Comparison of ENCODE assay signal across 8 cellular contexts in the genomic region with DNA sequence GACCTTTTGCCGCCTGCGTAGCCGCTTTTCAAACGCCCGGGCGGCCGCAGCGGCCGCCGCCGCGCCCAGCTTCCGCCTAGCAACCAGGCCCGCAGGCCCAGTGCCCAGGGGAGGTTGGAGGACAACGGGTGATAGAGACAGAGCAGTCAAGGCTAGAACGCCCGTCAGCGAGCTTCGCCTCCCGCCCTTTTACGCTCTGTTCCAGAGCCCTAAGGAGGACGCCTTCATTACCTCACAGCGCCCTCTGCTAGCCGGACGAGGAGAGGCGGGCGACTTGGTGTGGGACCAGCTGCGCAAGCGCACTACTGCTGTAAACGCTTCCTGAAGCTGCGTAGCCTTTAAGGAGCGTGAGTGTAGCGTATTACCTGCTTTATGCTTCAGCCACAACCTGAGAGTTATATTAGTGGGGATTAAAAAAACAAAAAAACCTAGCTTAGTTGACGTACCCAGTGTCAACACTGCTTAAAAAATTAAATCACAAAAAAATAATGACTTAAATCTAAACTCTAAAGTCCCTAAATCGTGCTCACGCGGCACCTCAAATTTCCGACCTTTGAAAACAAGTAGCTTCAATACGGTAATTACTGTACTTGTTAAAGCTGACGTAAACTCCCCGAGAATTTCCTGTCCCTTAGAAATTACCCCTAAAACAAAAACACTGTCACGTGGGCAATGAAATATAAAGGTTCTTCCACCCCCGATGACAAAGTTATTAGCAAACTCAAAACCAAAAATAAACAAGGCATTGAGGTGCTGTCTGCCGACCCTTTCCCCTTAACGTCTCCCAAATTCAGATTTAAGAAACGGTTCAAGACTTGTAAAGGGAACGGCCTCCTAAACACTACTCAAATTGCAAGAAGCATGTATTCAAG. TPM values are rescaled to one million over a fixed set of nuclear protein-coding genes. Genes with fewer than 3 reads are reported as not detected.
DNase-seq lines count a peak whose midpoint lies in the region; ATAC-seq, FAIRE-seq and TF ChIP-seq lines count a peak whose summit lies in the region.

A gene (minus strand): TSS at position 126 of the 872 bp plus-strand sequence. CDS start 405 bp downstream, outside the sequence.

- DNase-seq in G401 (ENCODE audit: low spot score) (peak; percentile 100), H54 (ENCODE audit: insufficient read length, low spot score) (peak; percentile 91), LoVo (ENCODE audit: low spot score) (peak; percentile 100), SHP77 (lab: John Stamatoyannopoulos, UW) (peak; percentile 97 to 98), fibroblast of the aortic adventitia (ENCODE audit: low read depth) (peak; percentile 100)
- peak; percentile 95 for DNase-seq in activated effector memory CD4-positive, alpha-beta T cell treated with Interleukin-2 at 50 U/mL for 16 hours
- peak; percentile 96 to 98 for DNase-seq in stimulated activated naive CD8-positive, alpha-beta T cell treated with anti-CD3 and anti-CD28 coated beads, Interleukin-15, amount 100 ng/mL, for 72 hours

- TF ChIP-seq POLR2A in H54 (IDR thresholded peaks at IDR 0.05; ENCODE audit: low read depth, low read length) = peak; percentile 84

- ATAC-seq in stimulated activated naive CD8-positive, alpha-beta T cell treated with anti-CD3 and anti-CD28 coated beads, Interleukin-15, amount 100 ng/mL, for 72 hours = peak; percentile 99

- peaks cover under 1% of the 10 kb centered on the region for H3K27me3 Mint-ChIP-seq in nephron (ENCODE audit: low read depth)
- H3K27me3 Mint-ChIP-seq in stimulated activated naive CD8-positive, alpha-beta T cell treated with anti-CD3 and anti-CD28 coated beads, Interleukin-15, amount 100 ng/mL, for 72 hours = no peaks in the 10 kb centered on the region

- peak; percentile 77 for TF ChIP-seq CTCF in fibroblast of the aortic adventitia (IDR thresholded peaks at IDR 0.05; ENCODE audit: insufficient read depth, low read length)
- peak; percentile 73 to 90 (median 78) for TF ChIP-seq CTCF in nephron (IDR thresholded peaks at IDR 0.05; ENCODE audit: unreplicated experiment in 3 of 3)

- H3K36me3 Mint-ChIP-seq in nephron (ENCODE audit: low read depth) = no peaks in the 10 kb centered on the region

- in situ Hi-C loops in G401 (cut with HindIII; ENCODE audit: low sequenced_read_pairs) = no loop called here

- peak within 1 kb of the TSS; percentile 91 for H3K4me3 ChIP-seq in fibroblast of the aortic adventitia (ENCODE audit: low read depth, low read length)

- H3K27ac Mint-ChIP-seq in nephron = peak within 1 kb of the TSS in 1 of 3 experiments; percentile 97
- H3K27ac Mint-ChIP-seq in stimulated activated naive CD8-positive, alpha-beta T cell treated with anti-CD3 and anti-CD28 coated beads, Interleukin-15, amount 100 ng/mL, for 72 hours = peak within 1 kb of the TSS in 1 of 2 donors; percentile 96

- H3K9me3 Mint-ChIP-seq in nephron = no peaks in the 10 kb centered on the region
- H3K9me3 Mint-ChIP-seq in stimulated activated naive CD8-positive, alpha-beta T cell treated with anti-CD3 and anti-CD28 coated beads, Interleukin-15, amount 100 ng/mL, for 72 hours = no peaks in the 10 kb centered on the region

- H3K4me1 Mint-ChIP-seq in nephron = peaks cover 3% of the 10 kb centered on the region
- H3K4me1 Mint-ChIP-seq in stimulated activated naive CD8-positive, alpha-beta T cell treated with anti-CD3 and anti-CD28 coated beads, Interleukin-15, amount 100 ng/mL, for 72 hours = peaks cover 18% of the 10 kb centered on the region

- no peak within 1 kb of the TSS for H3K4me3 Mint-ChIP-seq in nephron
- H3K4me3 Mint-ChIP-seq in stimulated activated naive CD8-positive, alpha-beta T cell treated with anti-CD3 and anti-CD28 coated beads, Interleukin-15, amount 100 ng/mL, for 72 hours = no peak within 1 kb of the TSS

- FAIRE-seq in H54 (lab: Jason Lieb, UNC) = peak; percentile 96

RNA-seq across cellular contexts. Expression of the gene that starts here (rescaled TPM):
- total RNA-seq in G401 (2014; rRNA removed; shearing (Covaris generic)) = 9.7 and 24.0 TPM in 2 replicates
- 7.9 and 30.6 TPM in 2 replicates for total RNA-seq in fibroblast of the aortic adventitia (ENCODE audit: low replicate concordance)

Comparison
In these comparisons a context has a peak if more than half of its experiments do, and no peak if none do; other contexts are left out.
1. Peak in every context shown above with its lines: DNase-seq, ATAC-seq and H3K4me3 ChIP-seq.